8 cellular contexts compared by ENCODE assay signal in the genomic region with DNA sequence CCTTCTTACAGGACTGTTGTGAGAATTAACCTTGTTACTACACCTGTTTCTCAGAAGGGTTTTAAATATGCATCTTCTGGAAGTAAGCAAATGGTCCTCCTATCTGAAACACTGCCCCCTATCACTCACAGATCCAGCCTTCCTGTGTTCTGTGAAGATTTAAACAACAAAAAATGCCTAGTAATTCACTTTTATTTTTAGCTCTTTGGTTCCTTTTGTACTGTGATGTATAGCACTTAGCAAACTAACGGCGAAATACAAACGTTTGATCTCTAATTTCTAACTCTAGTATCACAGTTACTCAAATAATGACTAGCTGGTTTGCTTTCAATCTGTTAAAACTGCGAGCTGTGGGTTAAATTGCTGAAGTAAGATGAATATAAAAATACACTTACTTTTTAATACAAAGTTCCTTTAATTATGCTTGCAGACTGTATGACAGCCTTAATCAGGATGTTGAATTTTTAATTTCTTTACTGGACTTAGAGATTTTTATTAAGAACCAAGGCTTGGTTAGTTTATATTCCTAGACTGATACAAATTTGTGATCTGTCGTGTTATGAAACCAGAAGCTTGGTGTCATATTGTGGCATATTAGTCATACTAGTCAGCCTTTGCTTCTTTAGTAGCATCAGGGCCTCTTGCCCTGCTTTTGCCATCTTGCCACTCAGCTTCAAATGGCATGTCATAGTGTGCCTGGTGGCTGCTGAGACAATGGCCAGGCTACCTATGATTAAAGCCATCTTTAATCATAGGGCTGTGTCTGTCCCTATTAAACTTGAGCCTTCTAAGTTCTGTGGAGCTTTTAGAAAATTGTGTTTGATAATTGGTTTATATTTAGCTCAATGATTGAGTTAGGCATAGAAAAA. TPM values are rescaled to one million over a fixed set of nuclear protein-coding genes. Genes with fewer than 3 reads are reported as not detected.
DNase-seq lines count a peak whose midpoint lies in the region; ATAC-seq and TF ChIP-seq lines count a peak whose summit lies in the region.

No MANE protein-coding gene starts in this region.

- WGBS in hepatocyte (ENCODE audit: low lambda C conversion rate, missing lambda C conversion rate) = 84% methylated on average over 5 of the region's 5 CpGs

- ATAC-seq in GM18508 (IDR thresholded peaks at IDR 0.05; ENCODE audit: insufficient read depth, unreplicated experiment) = peak; percentile 47
- ATAC-seq in HG03432 (IDR thresholded peaks at IDR 0.05; ENCODE audit: unreplicated experiment) = peak; percentile 83
- ATAC-seq in GM19324 (IDR thresholded peaks at IDR 0.05; ENCODE audit: low FRiP score, unreplicated experiment) = no peak

- in situ Hi-C loops in ACHN (cut with HindIII; ENCODE audit: low pct_ligation_motif_present, low pct_unique_long_range_greater_than_20kb, low sequenced_read_pairs) = no loop called here

- no peak overlapping the region for H3K4me2 ChIP-seq in hepatocyte

- H3K9me3 ChIP-seq in hepatocyte (ENCODE audit: low read depth) = no peaks in the 10 kb centered on the region

- no peaks in the 10 kb centered on the region for H3K36me3 ChIP-seq in hepatocyte (replicated peaks; ENCODE audit: insufficient read depth, low read depth)

- H4K20me1 ChIP-seq in hepatocyte (ENCODE audit: insufficient read depth, poor library complexity, severe bottlenecking) = peaks cover 30% of the 10 kb centered on the region

- peak overlapping the region; percentile 97 for H3K27ac Mint-ChIP-seq in activated CD4-positive, alpha-beta memory T cell treated with anti-CD3 and anti-CD28 coated beads, Interleukin-2, amount 10 ng/mL, durations not matched to agents 7 days and 5 days
- peak overlapping the region; percentile 42 for H3K27ac Mint-ChIP-seq in type B pancreatic cell

- peak overlapping the region; percentile 72 for H3K4me3 Mint-ChIP-seq in activated CD4-positive, alpha-beta memory T cell treated with anti-CD3 and anti-CD28 coated beads, Interleukin-2, amount 10 ng/mL, durations not matched to agents 7 days and 5 days
- no peak overlapping the region for H3K4me3 Mint-ChIP-seq in type B pancreatic cell

- peaks cover 45% of the 10 kb centered on the region for H3K36me3 Mint-ChIP-seq in activated CD4-positive, alpha-beta memory T cell treated with anti-CD3 and anti-CD28 coated beads, Interleukin-2, amount 10 ng/mL, durations not matched to agents 7 days and 5 days (ENCODE audit: low read depth)
- peaks cover 23% of the 10 kb centered on the region for H3K36me3 Mint-ChIP-seq in type B pancreatic cell

- no peak overlapping the region for H3K27ac ChIP-seq in hepatocyte

- H3K9me3 Mint-ChIP-seq in activated CD4-positive, alpha-beta memory T cell treated with anti-CD3 and anti-CD28 coated beads, Interleukin-2, amount 10 ng/mL, durations not matched to agents 7 days and 5 days = peaks cover 3% of the 10 kb centered on the region
- H3K9me3 Mint-ChIP-seq in type B pancreatic cell = no peaks in the 10 kb centered on the region

- no peaks in the 10 kb centered on the region for H3K9me2 ChIP-seq in hepatocyte (replicated peaks; ENCODE audit: insufficient read depth)

- H3K4me1 Mint-ChIP-seq in activated CD4-positive, alpha-beta memory T cell treated with anti-CD3 and anti-CD28 coated beads, Interleukin-2, amount 10 ng/mL, durations not matched to agents 7 days and 5 days = peaks cover 55% of the 10 kb centered on the region
- peaks cover 21% of the 10 kb centered on the region for H3K4me1 Mint-ChIP-seq in type B pancreatic cell (ENCODE audit: unreplicated experiment)

- H3K27me3 Mint-ChIP-seq in activated CD4-positive, alpha-beta memory T cell treated with anti-CD3 and anti-CD28 coated beads, Interleukin-2, amount 10 ng/mL, durations not matched to agents 7 days and 5 days = no peaks in the 10 kb centered on the region
- H3K27me3 Mint-ChIP-seq in type B pancreatic cell = no peaks in the 10 kb centered on the region

- H2AFZ ChIP-seq in hepatocyte = no peak overlapping the region

- CTCF ChIA-PET in activated CD4-positive, alpha-beta memory T cell treated with anti-CD3 and anti-CD28 coated beads, Interleukin-2, amount 10 ng/mL, durations not matched to agents 7 days and 5 days (lab: Charles Lee) = interaction anchor here (0.6 to 2.4 kb wide), 23 partner anchors 10 to 654 kb away, joined by 3 to 32 read pairs (median 4); partner anchors contain the start of genes CTDSPL2, EIF3J and SPG11

- peak; percentile 34 for TF ChIP-seq CTCF in hepatocyte (IDR thresholded peaks at IDR 0.05; ENCODE audit: poor library complexity)
- peak; percentile 38 for TF ChIP-seq CTCF in type B pancreatic cell (conservative IDR thresholded peaks at IDR 0.05)

- H3K4me3 ChIP-seq in hepatocyte = no peak overlapping the region

- H3K79me2 ChIP-seq in hepatocyte = peaks cover 93% of the 10 kb centered on the region

- POLR2A ChIA-PET in activated CD4-positive, alpha-beta memory T cell treated with anti-CD3 and anti-CD28 coated beads, Interleukin-2, amount 10 ng/mL, durations not matched to agents 7 days and 5 days (lab: Charles Lee) = interaction anchor here (1.0 to 2.8 kb wide), 20 partner anchors 9 to 258 kb away, joined by 3 to 78 read pairs (median 7); partner anchors contain the start of genes B2M, CTDSPL2, EIF3J and GOLM2

- H3K4me1 ChIP-seq in hepatocyte (ENCODE audit: insufficient read depth) = peaks cover 17% of the 10 kb centered on the region

- H3K27me3 ChIP-seq in hepatocyte = no peaks in the 10 kb centered on the region

- DNase-seq in ACHN (peak; percentile 20), hepatocyte (ENCODE audit: low spot score) (no peak), type B pancreatic cell (ENCODE audit: extremely low spot score, unreplicated experiment) (no peak), AML-193 (lab: John Stamatoyannopoulos, UW) (no peak)
- peak; percentile 64 for DNase-seq in activated CD4-positive, alpha-beta memory T cell treated with anti-CD3 and anti-CD28 coated beads, Interleukin-2, amount 10 ng/mL, durations not matched to agents 7 days and 5 days

RNA-seq across cellular contexts. Expression of gene EIF3J, which starts 9.2 kb away (rescaled TPM):
- 10 to 100 TPM; 70.6 to 87.8 TPM for total RNA-seq in activated CD4-positive, alpha-beta memory T cell treated with anti-CD3 and anti-CD28 coated beads, Interleukin-2, amount 10 ng/mL, durations not matched to agents 7 days and 5 days
- total RNA-seq in hepatocyte (46.4 and 52.9 TPM in 2 replicates), type B pancreatic cell (ENCODE audit: low replicate concordance) (60.9 and 91.1 TPM in 2 replicates)
- 29.2 and 33.9 TPM in 2 replicates for polyA plus RNA-seq in hepatocyte

Comparison
In these comparisons a context has a peak if more than half of its experiments do, and no peak if none do; other contexts are left out.
1. DNase-seq: peak in ACHN (single experiment) and activated CD4-positive, alpha-beta memory T cell treated with anti-CD3 and anti-CD28 coated beads, Interleukin-2, amount 10 ng/mL, durations not matched to agents 7 days and 5 days (single experiment); none in hepatocyte (single experiment), type B pancreatic cell (single experiment) and AML-193 (0 of 2).